8 cellular contexts compared by ENCODE assay signal in the genomic region with DNA sequence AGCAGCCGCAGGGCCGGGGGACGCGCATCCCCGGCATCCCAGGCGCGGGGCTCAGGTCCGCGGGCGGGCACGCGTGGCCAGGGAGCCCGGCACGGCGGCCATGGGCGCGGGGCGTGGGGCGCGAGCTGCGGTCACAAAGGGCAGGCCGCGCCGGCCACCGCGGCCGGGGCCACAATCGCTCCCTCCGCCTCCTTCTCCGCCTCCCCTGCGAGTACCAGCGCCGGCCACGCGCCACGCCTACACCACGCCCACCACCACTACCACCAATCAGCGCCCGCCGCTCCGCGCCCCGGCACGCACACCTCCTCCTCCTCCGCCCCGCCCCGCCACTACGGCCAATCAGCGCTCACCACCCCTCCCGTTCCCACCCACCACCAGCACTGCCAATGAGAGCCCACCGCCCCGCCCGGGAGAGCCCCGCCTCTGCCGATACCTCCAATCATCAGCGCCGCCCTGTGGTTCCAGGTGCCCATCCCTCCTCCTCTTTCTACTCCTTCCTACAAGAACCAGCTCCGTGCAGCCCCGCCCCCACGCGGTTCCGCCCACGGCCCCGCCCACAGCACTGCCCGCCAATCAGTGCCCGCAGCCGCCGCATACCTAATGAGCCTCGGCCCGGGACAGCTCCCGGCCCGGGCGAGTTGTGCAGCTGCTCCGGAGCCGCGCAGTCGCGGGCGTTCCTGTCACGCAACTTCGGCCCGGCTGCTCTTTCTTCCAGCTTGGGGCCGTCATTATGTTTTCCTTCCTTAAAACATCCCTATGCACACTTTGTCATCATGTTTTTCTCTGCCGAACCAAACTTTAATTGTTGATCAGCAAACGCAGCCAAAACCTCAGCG. TPM values are rescaled to one million over a fixed set of nuclear protein-coding genes. Genes with fewer than 3 reads are reported as not detected.
DNase-seq lines count a peak whose midpoint lies in the region; ATAC-seq and TF ChIP-seq lines count a peak whose summit lies in the region.

A gene (minus strand): TSS at position 213 of the 836 bp plus-strand sequence. CDS start 232 bp downstream, outside the sequence.

- H3K27me3 Mint-ChIP-seq in T-cell = peaks cover 20 to 36% of the 10 kb centered on the region in 2 donors

- no peak for TF ChIP-seq EP300 in transverse colon (IDR thresholded peaks at IDR 0.05; ENCODE audit: low read depth)

- intact Hi-C loops in heart left ventricle (cut with DNase I) (loop anchor here (2.0 to 10.0 kb wide), 12 partner anchors 40 to 140 kb away; a partner anchor contains a TSS), transverse colon (cut with DNase I; ENCODE audit: low total_unique reads) (loop anchor here (5.0 kb wide), 1 partner anchor 70 kb away; no protein-coding TSS in a partner anchor)

- ATAC-seq in HG02840 (IDR thresholded peaks at IDR 0.05; ENCODE audit: low FRiP score, unreplicated experiment) = peak; percentile 87
- peak; percentile 89 to 94 (median 90) for ATAC-seq in T-cell (replicated peaks in 1 of 4)
- peak; percentile 93 to 96 (median 96) for ATAC-seq in heart left ventricle

- peak within 1 kb of the TSS; percentile 89 to 97 for H3K27ac Mint-ChIP-seq in T-cell

- in situ Hi-C loops in GM13976 (cut with MboI; ENCODE audit: low sequenced_read_pairs, unreplicated experiment) (no loop called here), transverse colon (cut with MboI; ENCODE audit: low pct_ligation_motif_present in 1 of 4, low pct_unique_long_range_greater_than_20kb in 1 of 4, low sequenced_read_pairs in 3 of 4) (loop anchor here in 1 of 4 donors (25.0 kb wide), 1 partner anchor 360 kb away; a partner anchor contains a TSS)

- TF ChIP-seq POLR2A in heart left ventricle (IDR thresholded peaks at IDR 0.05) (peak; percentile 92 to 93), transverse colon (IDR thresholded peaks at IDR 0.05) (peak; percentile 80)

- CTCF ChIA-PET in T-cell (lab: Charles Lee) = interaction anchor here (0.6 to 1.0 kb wide), 6 partner anchors 60 to 246 kb away, joined by 4 to 7 read pairs (median 5); no protein-coding TSS in a partner anchor

- TF ChIP-seq CTCF in GM13976 (IDR thresholded peaks at IDR 0.05; ENCODE audit: borderline replicate concordance, control extremely low read depth, extremely low read depth, insufficient read depth, missing control alignments) = no peak
- peak in 9 of 12 donors; percentile 4 to 49 (median 17) for TF ChIP-seq CTCF in heart left ventricle (IDR thresholded peaks at IDR 0.05)
- no peak for TF ChIP-seq CTCF in transverse colon (IDR thresholded peaks at IDR 0.05)

- H3K9me3 ChIP-seq in heart left ventricle (no peaks in the 10 kb centered on the region), transverse colon (no peaks in the 10 kb centered on the region)

- H3K4me1 Mint-ChIP-seq in T-cell = peaks cover 12 to 19% (median 19%) of the 10 kb centered on the region in 3 donors

- peak within 1 kb of the TSS; percentile 86 to 97 (median 91) for H3K4me3 Mint-ChIP-seq in T-cell

- no peaks in the 10 kb centered on the region for H3K9me3 Mint-ChIP-seq in T-cell

- 0 to 1% (median 1%) methylated on average over 54 to 86 of the region's 86 CpGs for WGBS in heart left ventricle, 4 donors
- WGBS in transverse colon (ENCODE audit: low coverage in 1 of 2), 2 donors = 1% methylated on average over 55 of the region's 86 CpGs; no CpG with 5 or more reads in 1 of the 2 donors

- H3K4me3 ChIP-seq in heart left ventricle (peak within 1 kb of the TSS; percentile 58 to 96 (median 90)), transverse colon (peak within 1 kb of the TSS; percentile 64 to 85 (median 70))

- POLR2A ChIA-PET in T-cell (lab: Charles Lee) = interaction anchor here in 1 of 2 donors (1.0 kb wide), 1 partner anchor 87 kb away, joined by 4 read pairs; no protein-coding TSS in a partner anchor

- H3K27me3 ChIP-seq in heart left ventricle (no peaks in the 10 kb centered on the region), transverse colon (peaks cover 9% of the 10 kb centered on the region)

- H3K4me1 ChIP-seq in heart left ventricle = peaks cover 5 to 68% (median 35%) of the 10 kb centered on the region in 12 donors
- H3K4me1 ChIP-seq in transverse colon = peaks cover 6 to 23% (median 13%) of the 10 kb centered on the region in 4 donors

- no peaks in the 10 kb centered on the region for H3K36me3 Mint-ChIP-seq in T-cell

- H3K36me3 ChIP-seq in heart left ventricle (no peaks in the 10 kb centered on the region), transverse colon (no peaks in the 10 kb centered on the region)

- peak; percentile 99 for DNase-seq in GM13976 (ENCODE audit: low spot score)
- DNase-seq in NCI-H1436 (lab: John Stamatoyannopoulos, UW) = peak; percentile 95
- peak; percentile 98 to 100 (median 100) for DNase-seq in T-cell
- peak; percentile 99 for DNase-seq in amniotic epithelial cell (ENCODE audit: low read depth)
- DNase-seq in heart left ventricle = peak; percentile 100
- peak; percentile 99 for DNase-seq in pons (ENCODE audit: low spot score)
- peak; percentile 100 for DNase-seq in transverse colon

- peak within 1 kb of the TSS; percentile 85 to 99 (median 92) for H3K27ac ChIP-seq in heart left ventricle
- peak within 1 kb of the TSS; percentile 94 to 98 (median 96) for H3K27ac ChIP-seq in transverse colon

RNA-seq across cellular contexts. Expression of the gene that starts here (rescaled TPM):
- 10 to 100 TPM in 3 of 5 donors, 1 to 10 TPM in 2; 4.1 to 21.5 (median 12.4) TPM for total RNA-seq in T-cell
- 100 to 1,000 TPM in 2 of 9 donors, 10 to 100 TPM in 7; 66.5 to 171 (median 91.6) TPM for total RNA-seq in heart left ventricle
- polyA plus RNA-seq in heart left ventricle = 100 to 1,000 TPM in 1 of 2 donors, 10 to 100 TPM in 1; 23.0 to 157 TPM
- 10 to 100 TPM in 3 of 4 donors, 1 to 10 TPM in 1; 9.6 to 41.1 (median 15.4) TPM for total RNA-seq in transverse colon

Comparison
In these comparisons a context has a peak if more than half of its experiments do, and no peak if none do; other contexts are left out.
1. Peak in every context shown above with its lines: DNase-seq, ATAC-seq, H3K4me3 ChIP-seq and H3K27ac ChIP-seq.
2. CTCF ChIP-seq: peak in heart left ventricle (9 of 12); none in GM13976 (single experiment) and transverse colon (0 of 5).